In the genomic region with DNA sequence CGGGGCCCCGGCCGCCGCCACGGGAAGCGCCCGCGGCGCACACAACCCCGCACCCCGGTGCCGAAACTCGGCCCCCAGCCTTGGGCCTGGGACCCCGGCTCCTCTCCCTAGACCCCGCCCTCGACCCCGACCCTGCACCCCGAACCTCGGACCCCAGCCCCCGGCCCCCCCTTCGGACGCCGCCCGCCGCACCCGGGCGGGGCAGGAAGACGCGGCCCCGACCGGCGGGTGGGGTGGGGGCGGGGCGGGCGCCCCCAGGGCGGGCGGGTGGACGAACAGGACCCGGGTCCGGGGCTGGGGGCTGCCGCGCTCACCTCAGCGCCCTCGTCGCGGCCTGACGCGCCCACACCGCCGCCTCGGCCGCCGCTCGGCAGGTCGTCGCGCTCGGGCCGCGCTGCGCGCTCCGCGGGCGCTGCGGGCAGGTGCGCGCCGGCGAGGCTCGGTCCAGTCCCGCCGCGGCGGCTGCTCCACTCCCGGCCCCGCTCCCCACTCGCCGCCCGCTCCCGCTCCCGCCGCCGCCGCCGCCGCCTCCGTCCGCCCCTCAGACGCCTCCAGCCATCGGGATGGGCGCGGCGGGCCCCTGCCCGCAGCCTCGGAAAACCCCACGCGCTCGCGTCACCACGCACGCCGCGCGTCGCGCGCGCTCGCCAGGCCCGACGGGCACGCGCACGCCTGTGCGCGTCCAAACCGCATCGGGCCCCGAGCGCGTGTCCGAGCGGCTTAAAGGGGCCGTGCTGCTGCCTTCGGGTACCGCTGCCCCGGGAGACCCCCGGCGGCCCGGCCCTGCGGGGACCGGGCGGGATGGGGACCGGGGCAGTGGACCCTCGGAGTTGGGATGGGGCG, we compare ENCODE assay signal across 1 cellular context.
TF ChIP-seq lines count a peak whose summit lies in the region.

GNB1 (minus strand) TSS at position 582 of the 843 bp plus-strand sequence. CDS start 65,634 bp downstream, outside the sequence.

TF ChIP-seq in HepG2, 621 proteins besides CTCF, POLR2A, EP300 and RAD21 (continued from another document and continues in another):
- TF ChIP-seq MAX (IDR thresholded peaks at IDR 0.05) (peak; percentile 74), FOXM1 (CRISPR knock-in tag; IDR thresholded peaks at IDR 0.05) (no peak), TAF1 (CRISPR knock-in tag; IDR thresholded peaks at IDR 0.05) (0 out of 2 replicates have a peak, but pooled peaks have one; percentile 39), NFRKB (IDR thresholded peaks at IDR 0.05) (no peak), ZNF615 (CRISPR knock-in tag; IDR thresholded peaks at IDR 0.05; ENCODE audit: borderline replicate concordance) (no peak), NONO (IDR thresholded peaks at IDR 0.05) (no peak), NONO (CRISPR knock-in tag; conservative IDR thresholded peaks at IDR 0.05) (peak; percentile 29; the same call in 1 of the 2 replicates), ZNF296 (CRISPR knock-in tag; conservative IDR thresholded peaks at IDR 0.05) (no peak), ZNF616 (CRISPR knock-in tag; IDR thresholded peaks at IDR 0.05; ENCODE audit: low read depth) (peak; percentile 6; the same call in 1 of the 2 replicates), YEATS4 (CRISPR knock-in tag; IDR thresholded peaks at IDR 0.05; ENCODE audit: borderline replicate concordance) (peak; percentile 61; the same call in 1 of the 2 replicates), ATF3 (CRISPR knock-in tag; IDR thresholded peaks at IDR 0.05) (peak; percentile 40; the same call in 1 of the 2 replicates), THAP11 (CRISPR knock-in tag; IDR thresholded peaks at IDR 0.05) (peak; percentile 81), ZNF326 (CRISPR knock-in tag; IDR thresholded peaks at IDR 0.05; ENCODE audit: borderline replicate concordance) (no peak), MAZ (IDR thresholded peaks at IDR 0.05; ENCODE audit: borderline replicate concordance, low read depth, low read length) (no peak), MAZ (CRISPR knock-in tag; IDR thresholded peaks at IDR 0.05; ENCODE audit: low read depth) (no peak; the same call in 1 of the 2 replicates), SKI (IDR thresholded peaks at IDR 0.05; ENCODE audit: partially characterized antibody) (peak; percentile 83), ZNF766 (CRISPR knock-in tag; IDR thresholded peaks at IDR 0.05; ENCODE audit: borderline replicate concordance) (no peak), AKNA (CRISPR knock-in tag; IDR thresholded peaks at IDR 0.05; ENCODE audit: borderline replicate concordance) (no peak), ZNF484 (CRISPR knock-in tag; IDR thresholded peaks at IDR 0.05; ENCODE audit: borderline replicate concordance, low read depth) (no peak), ZNF17 (CRISPR knock-in tag; IDR thresholded peaks at IDR 0.05) (no peak), ARID3A (IDR thresholded peaks at IDR 0.05; ENCODE audit: low read depth, low read length) (no peak), ZNF3 (CRISPR knock-in tag; IDR thresholded peaks at IDR 0.05) (no peak), ZNF839 (CRISPR knock-in tag; IDR thresholded peaks at IDR 0.05; ENCODE audit: borderline replicate concordance) (no peak), ZNF672 (CRISPR knock-in tag; IDR thresholded peaks at IDR 0.05) (no peak), ZNF224 (CRISPR knock-in tag; IDR thresholded peaks at IDR 0.05) (no peak), ZNF609 (CRISPR knock-in tag; IDR thresholded peaks at IDR 0.05; ENCODE audit: borderline replicate concordance) (no peak)
- TF ChIP-seq, protein P1, sequence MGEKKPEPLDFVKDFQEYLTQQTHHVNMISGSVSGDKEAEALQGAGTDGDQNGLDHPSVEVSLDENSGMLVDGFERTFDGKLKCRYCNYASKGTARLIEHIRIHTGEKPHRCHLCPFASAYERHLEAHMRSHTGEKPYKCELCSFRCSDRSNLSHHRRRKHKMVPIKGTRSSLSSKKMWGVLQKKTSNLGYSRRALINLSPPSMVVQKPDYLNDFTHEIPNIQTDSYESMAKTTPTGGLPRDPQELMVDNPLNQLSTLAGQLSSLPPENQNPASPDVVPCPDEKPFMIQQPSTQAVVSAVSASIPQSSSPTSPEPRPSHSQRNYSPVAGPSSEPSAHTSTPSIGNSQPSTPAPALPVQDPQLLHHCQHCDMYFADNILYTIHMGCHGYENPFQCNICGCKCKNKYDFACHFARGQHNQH (CRISPR knock-in tag; IDR thresholded peaks at IDR 0.05): no peak
- TF ChIP-seq, protein P2, sequence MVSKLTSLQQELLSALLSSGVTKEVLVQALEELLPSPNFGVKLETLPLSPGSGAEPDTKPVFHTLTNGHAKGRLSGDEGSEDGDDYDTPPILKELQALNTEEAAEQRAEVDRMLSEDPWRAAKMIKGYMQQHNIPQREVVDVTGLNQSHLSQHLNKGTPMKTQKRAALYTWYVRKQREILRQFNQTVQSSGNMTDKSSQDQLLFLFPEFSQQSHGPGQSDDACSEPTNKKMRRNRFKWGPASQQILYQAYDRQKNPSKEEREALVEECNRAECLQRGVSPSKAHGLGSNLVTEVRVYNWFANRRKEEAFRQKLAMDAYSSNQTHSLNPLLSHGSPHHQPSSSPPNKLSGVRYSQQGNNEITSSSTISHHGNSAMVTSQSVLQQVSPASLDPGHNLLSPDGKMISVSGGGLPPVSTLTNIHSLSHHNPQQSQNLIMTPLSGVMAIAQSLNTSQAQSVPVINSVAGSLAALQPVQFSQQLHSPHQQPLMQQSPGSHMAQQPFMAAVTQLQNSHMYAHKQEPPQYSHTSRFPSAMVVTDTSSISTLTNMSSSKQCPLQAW (CRISPR knock-in tag; IDR thresholded peaks at IDR 0.05): 0 out of 2 replicates have a peak, but pooled peaks have one; percentile 0
- TF ChIP-seq, protein P3, sequence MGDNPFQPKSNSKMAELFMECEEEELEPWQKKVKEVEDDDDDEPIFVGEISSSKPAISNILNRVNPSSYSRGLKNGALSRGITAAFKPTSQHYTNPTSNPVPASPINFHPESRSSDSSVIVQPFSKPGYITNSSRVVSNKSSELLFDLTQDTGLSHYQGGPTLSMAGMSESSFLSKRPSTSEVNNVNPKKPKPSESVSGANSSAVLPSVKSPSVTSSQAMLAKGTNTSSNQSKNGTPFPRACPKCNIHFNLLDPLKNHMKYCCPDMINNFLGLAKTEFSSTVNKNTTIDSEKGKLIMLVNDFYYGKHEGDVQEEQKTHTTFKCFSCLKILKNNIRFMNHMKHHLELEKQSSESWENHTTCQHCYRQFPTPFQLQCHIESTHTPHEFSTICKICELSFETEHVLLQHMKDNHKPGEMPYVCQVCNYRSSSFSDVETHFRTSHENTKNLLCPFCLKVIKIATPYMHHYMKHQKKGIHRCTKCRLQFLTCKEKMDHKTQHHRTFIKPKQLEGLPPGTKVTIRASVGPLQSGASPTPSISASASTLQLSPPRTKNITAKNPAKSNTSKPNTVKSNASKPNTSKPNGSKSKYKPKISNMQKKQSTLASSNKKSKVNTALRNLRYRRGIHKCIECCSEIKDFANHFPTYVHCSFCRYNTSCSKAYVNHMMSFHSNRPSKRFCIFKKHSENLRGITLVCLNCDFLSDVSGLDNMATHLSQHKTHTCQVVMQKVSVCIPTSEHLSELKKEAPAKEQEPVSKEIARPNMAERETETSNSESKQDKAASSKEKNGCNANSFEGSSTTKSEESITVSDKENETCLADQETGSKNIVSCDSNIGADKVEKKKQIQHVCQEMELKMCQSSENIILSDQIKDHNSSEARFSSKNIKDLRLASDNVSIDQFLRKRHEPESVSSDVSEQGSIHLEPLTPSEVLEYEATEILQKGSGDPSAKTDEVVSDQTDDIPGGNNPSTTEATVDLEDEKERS (CRISPR knock-in tag; IDR thresholded peaks at IDR 0.05): no peak
- TF ChIP-seq, protein P4, sequence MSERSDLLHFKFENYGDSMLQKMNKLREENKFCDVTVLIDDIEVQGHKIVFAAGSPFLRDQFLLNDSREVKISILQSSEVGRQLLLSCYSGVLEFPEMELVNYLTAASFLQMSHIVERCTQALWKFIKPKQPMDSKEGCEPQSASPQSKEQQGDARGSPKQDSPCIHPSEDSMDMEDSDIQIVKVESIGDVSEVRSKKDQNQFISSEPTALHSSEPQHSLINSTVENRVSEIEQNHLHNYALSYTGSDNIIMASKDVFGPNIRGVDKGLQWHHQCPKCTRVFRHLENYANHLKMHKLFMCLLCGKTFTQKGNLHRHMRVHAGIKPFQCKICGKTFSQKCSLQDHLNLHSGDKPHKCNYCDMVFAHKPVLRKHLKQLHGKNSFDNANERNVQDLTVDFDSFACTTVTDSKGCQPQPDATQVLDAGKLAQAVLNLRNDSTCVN (CRISPR knock-in tag; IDR thresholded peaks at IDR 0.05; ENCODE audit: borderline replicate concordance): no peak
